In the genomic region with DNA sequence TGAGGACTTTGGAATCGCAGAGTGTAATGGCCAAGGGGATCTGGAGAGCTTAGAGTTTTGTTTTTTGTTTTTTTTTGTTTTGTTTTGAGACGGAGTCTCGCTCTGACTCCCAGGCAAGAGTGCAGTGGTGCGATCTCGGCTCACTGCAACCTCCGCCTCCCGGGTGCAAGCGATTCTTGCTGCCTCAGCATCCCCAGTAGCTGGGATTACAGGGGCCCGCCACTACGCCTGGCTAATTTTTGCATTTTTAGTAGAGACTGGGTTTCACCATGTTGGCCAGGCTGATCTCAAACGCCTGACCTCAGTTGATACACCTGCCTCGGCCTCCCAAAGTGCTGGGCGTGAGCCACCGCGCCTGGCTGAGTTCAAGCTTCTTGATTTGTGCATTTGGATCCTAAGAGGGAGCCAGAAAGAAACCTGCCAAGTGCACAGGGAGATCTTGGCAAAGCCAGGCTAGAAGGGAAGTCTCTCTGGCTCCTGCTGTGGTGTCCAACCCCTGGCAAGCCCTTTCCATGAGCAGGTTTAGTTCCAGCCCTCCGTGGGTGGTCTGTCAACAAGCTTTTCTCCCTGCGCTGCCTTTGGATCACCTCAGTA, we compare ENCODE assay signal across 8 cellular contexts. TPM values are rescaled to one million over a fixed set of nuclear protein-coding genes. Genes with fewer than 3 reads are reported as not detected.
A peak's percentile ranks its signal among the peaks of the same experiment; 100 is the strongest.
DNase-seq lines count a peak whose midpoint lies in the region; ATAC-seq, FAIRE-seq and TF ChIP-seq lines count a peak whose summit lies in the region.

No MANE protein-coding gene starts in this region.

- H3K36me3 Mint-ChIP-seq in MCF 10A (ENCODE audit: insufficient read depth, unreplicated experiment), result no peaks in the 10 kb centered on the region
- H3K36me3 Mint-ChIP-seq in stimulated activated memory B cell treated with anti-CD40 and anti-IgM and Interleukin-4, amounts not matched to agents 10 μg/mL and 1 μg/mL and 100 μg/mL, for 72 hours, result peaks cover 29% of the 10 kb centered on the region

- H3K4me2 ChIP-seq in HepG2 (ENCODE audit: low read depth, low read length), result peak overlapping the region; percentile 92

- TF ChIP-seq POLR2A in HepG2 (IDR thresholded peaks at IDR 0.05; ENCODE audit: insufficient read depth in 1 of 2, low read depth in 2 of 2, low read length in 2 of 2), result no peak

- DNase-seq in MCF 10A (ENCODE audit: unreplicated experiment), result no peak
- DNase-seq in HepG2 (ENCODE audit: low spot score), result no peak
- no peak for DNase-seq in effector CD4-positive, alpha-beta T cell

- TF ChIP-seq EP300 in HepG2 (IDR thresholded peaks at IDR 0.05; ENCODE audit: low read depth in 2 of 2, low read length in 2 of 2), result no peak
- no peak for TF ChIP-seq EP300 in HepG2 (CRISPR knock-in tag; IDR thresholded peaks at IDR 0.05; ENCODE audit: borderline replicate concordance)

- peak overlapping the region; percentile 75 for H3K27ac Mint-ChIP-seq in MCF 10A (ENCODE audit: low read depth, unreplicated experiment)
- no peak overlapping the region for H3K27ac Mint-ChIP-seq in stimulated activated memory B cell treated with anti-CD40 and anti-IgM and Interleukin-4, amounts not matched to agents 10 μg/mL and 1 μg/mL and 100 μg/mL, for 72 hours

- BruUV-seq in MCF 10A (replicated peaks; lab: Mats Ljungman, UMichigan), result no TSS peak
- BruUV-seq in HepG2 (replicated peaks; lab: Mats Ljungman, UMichigan), result TSS peak; percentile 75

- no peaks in the 10 kb centered on the region for H4K20me1 ChIP-seq in HepG2 (ENCODE audit: insufficient read depth, low read length)

- peak overlapping the region; percentile 90 for H3K4me3 ChIP-seq in HUES48 (ENCODE audit: low read depth, low read length)
- H3K4me3 ChIP-seq in HepG2 (replicated peaks in 1 of 3; ENCODE audit: insufficient read depth in 1 of 3, low read depth in 2 of 3, low read length in 3 of 3), result peak overlapping the region; percentile 44 to 74 (median 59); a peak in 5 of 6 replicates

- no peak for FAIRE-seq in HepG2 (lab: Jason Lieb, UNC)

- H2AFZ ChIP-seq in HepG2 (ENCODE audit: low read length), result no peak overlapping the region

- H3K27me3 ChIP-seq in HUES48 (ENCODE audit: control insufficient read depth, insufficient read depth, low read length), result peaks cover 23% of the 10 kb centered on the region
- peaks cover 0 to 3% of the 10 kb centered on the region in 2 experiments; a peak in 2 of 5 replicates for H3K27me3 ChIP-seq in HepG2 (ENCODE audit: control insufficient read depth in 1 of 2, insufficient read depth in 2 of 2, low read length in 2 of 2)

- peak overlapping the region; percentile 61 for H3K9ac ChIP-seq in HUES48 (ENCODE audit: low read depth, low read length)
- peak overlapping the region; percentile 64 for H3K9ac ChIP-seq in HepG2 (ENCODE audit: insufficient read depth, low read depth, low read length)

- H3K4me1 Mint-ChIP-seq in MCF 10A (ENCODE audit: insufficient read depth, unreplicated experiment), result peaks cover 14% of the 10 kb centered on the region
- peaks cover 1% of the 10 kb centered on the region for H3K4me1 Mint-ChIP-seq in stimulated activated memory B cell treated with anti-CD40 and anti-IgM and Interleukin-4, amounts not matched to agents 10 μg/mL and 1 μg/mL and 100 μg/mL, for 72 hours

- H3K4me1 ChIP-seq in HUES48 (ENCODE audit: control insufficient read depth, insufficient read depth, low read length) (peaks cover 12% of the 10 kb centered on the region), HepG2 (ENCODE audit: insufficient read depth, low read length) (peaks cover 29% of the 10 kb centered on the region)

- H3K79me2 ChIP-seq in HepG2 (ENCODE audit: insufficient read depth, low read length), result no peaks in the 10 kb centered on the region

- H3K9me3 ChIP-seq in HUES48 (ENCODE audit: control insufficient read depth, insufficient read depth, low read length), result peaks cover 14% of the 10 kb centered on the region
- H3K9me3 ChIP-seq in HepG2 (ENCODE audit: low read length), result no peaks in the 10 kb centered on the region

- 6% methylated on average over 16 of the region's 17 CpGs for WGBS in HepG2 (ENCODE audit: low lambda C conversion rate)

- no peak for TF ChIP-seq RAD21 in HepG2 (CRISPR knock-in tag; IDR thresholded peaks at IDR 0.05)

- ATAC-seq in HepG2 (no peak; the same call in 2 of the 3 replicates), HG03095 (IDR thresholded peaks at IDR 0.05; ENCODE audit: unreplicated experiment) (no peak), HG03280 (IDR thresholded peaks at IDR 0.05; ENCODE audit: unreplicated experiment) (no peak), GM18519 (IDR thresholded peaks at IDR 0.05; ENCODE audit: low FRiP score, unreplicated experiment) (no peak)
- no peak for ATAC-seq in stimulated activated memory B cell treated with anti-CD40 and anti-IgM and Interleukin-4, amounts not matched to agents 10 μg/mL and 1 μg/mL and 100 μg/mL, for 72 hours

- H3K36me3 ChIP-seq in HUES48 (ENCODE audit: control insufficient read depth, insufficient read depth, low read length) (no peaks in the 10 kb centered on the region), HepG2 (replicated peaks in 1 of 2; ENCODE audit: control insufficient read depth in 1 of 2, insufficient read depth in 2 of 2, low read length in 2 of 2) (no peaks in the 10 kb centered on the region)

- intact Hi-C loops in MCF 10A (cut with micrococcal nuclease) (loop anchor here (1.0 kb wide), 1 partner anchor 7 kb away; no protein-coding TSS in a partner anchor), HepG2 (cut with micrococcal nuclease; ENCODE audit: unreplicated experiment) (loop anchor here (1.0 kb wide), 1 partner anchor 7 kb away; no protein-coding TSS in a partner anchor)

- POLR2A ChIA-PET in MCF 10A (lab: Yijun Ruan, JAX) (no interaction called here), HepG2 (lab: Yijun Ruan, JAX) (interaction anchor here (1.4 kb wide), 1 partner anchor 7 kb away, joined by 3 read pairs; no protein-coding TSS in a partner anchor)

- H3K27ac ChIP-seq in HUES48 (ENCODE audit: low read depth, low read length) (no peak overlapping the region), HepG2 (ENCODE audit: extremely low read length, insufficient read depth, low read length) (peak overlapping the region; percentile 50)

- CTCF ChIA-PET in MCF 10A (lab: Yijun Ruan, JAX), result interaction anchor here (1.5 kb wide), 1 partner anchor 11 kb away, joined by 4 read pairs; no protein-coding TSS in a partner anchor
- CTCF ChIA-PET in HepG2 (lab: Yijun Ruan, JAX; ENCODE audit: low intra/inter-chr PET ratio, low total read pairs), result no interaction called here

- in situ Hi-C loops in HepG2 (cut with HindIII; ENCODE audit: extremely low pct_ligation_motif_present, low pct_unique_long_range_greater_than_20kb), result no loop called here

- H3K9me3 Mint-ChIP-seq in MCF 10A (ENCODE audit: unreplicated experiment), result peaks cover 9% of the 10 kb centered on the region
- peaks cover 13% of the 10 kb centered on the region for H3K9me3 Mint-ChIP-seq in stimulated activated memory B cell treated with anti-CD40 and anti-IgM and Interleukin-4, amounts not matched to agents 10 μg/mL and 1 μg/mL and 100 μg/mL, for 72 hours

- peak overlapping the region; percentile 88 for H3K4me3 Mint-ChIP-seq in MCF 10A (ENCODE audit: unreplicated experiment)
- peak overlapping the region; percentile 62 for H3K4me3 Mint-ChIP-seq in stimulated activated memory B cell treated with anti-CD40 and anti-IgM and Interleukin-4, amounts not matched to agents 10 μg/mL and 1 μg/mL and 100 μg/mL, for 72 hours

- no peaks in the 10 kb centered on the region for H3K27me3 Mint-ChIP-seq in MCF 10A (ENCODE audit: insufficient read depth, unreplicated experiment)
- peaks cover 63% of the 10 kb centered on the region for H3K27me3 Mint-ChIP-seq in stimulated activated memory B cell treated with anti-CD40 and anti-IgM and Interleukin-4, amounts not matched to agents 10 μg/mL and 1 μg/mL and 100 μg/mL, for 72 hours

- TF ChIP-seq CTCF in MCF 10A (IDR thresholded peaks at IDR 0.05; ENCODE audit: unreplicated experiment), result no peak
- no peak for TF ChIP-seq CTCF in HepG2 (CRISPR knock-in tag; IDR thresholded peaks at IDR 0.05)

RNA-seq across cellular contexts. Expression of a gene that starts 0.9 kb away (rescaled TPM):
- total RNA-seq in MCF 10A (2022) (17.3 and 19.3 TPM in 2 replicates), HepG2 (2016; rRNA removed; fragmentation: Illumina TruSeq; extraction: Trizol) (1.5 and 11.0 TPM in 2 replicates)
- 0.81 and 1.3 TPM in 2 replicates for total RNA-seq in HepG2 (2016; cell fraction: cytosol; rRNA removed; fragmentation: Illumina TruSeq; extraction: Trizol; ENCODE audit: low read depth)
- 2.5 and 10.2 TPM in 2 replicates for total RNA-seq in HepG2 (2016; cell fraction: insoluble cytoplasmic fraction; rRNA removed; fragmentation: Illumina TruSeq; extraction: Trizol)
- 1.7 and 2.5 TPM in 2 replicates for total RNA-seq in HepG2 (2016; cell fraction: membrane; rRNA removed; fragmentation: Illumina TruSeq; extraction: Trizol)
- 15.1 and 16.3 TPM in 2 replicates for total RNA-seq in HepG2 (2016; cell fraction: nucleus; rRNA removed; fragmentation: Illumina TruSeq; extraction: Trizol)
- polyA plus RNA-seq in HepG2 (2011; rRNA removed), result 5.4 and 7.3 TPM in 2 replicates
- 2.5 TPM in 2 replicates for polyA plus RNA-seq in HepG2 (2011; cell fraction: cytosol; rRNA removed)
- 64.9 and 80.8 TPM in 2 replicates for polyA plus RNA-seq in HepG2 (2011; cell fraction: nucleus; rRNA removed)
- 5.2 and 6.0 TPM in 2 replicates for polyA plus RNA-seq in HepG2 (2012)
- polyA plus RNA-seq in HepG2 (2016; cell fraction: cytosol; fragmentation: Illumina TruSeq; extraction: Trizol; ENCODE audit: low read depth), result 0.85 and 1.2 TPM in 2 replicates
- polyA plus RNA-seq in HepG2 (2016; cell fraction: insoluble cytoplasmic fraction; fragmentation: Illumina TruSeq; extraction: Trizol; ENCODE audit: low read depth), result 1.3 and 2.2 TPM in 2 replicates
- 1.0 and 1.2 TPM in 2 replicates for polyA plus RNA-seq in HepG2 (2016; cell fraction: membrane; fragmentation: Illumina TruSeq; extraction: Trizol; ENCODE audit: low read depth)
- 32.6 and 35.3 TPM in 2 replicates for polyA plus RNA-seq in HepG2 (2016; cell fraction: nucleus; fragmentation: Illumina TruSeq; extraction: Trizol; ENCODE audit: insufficient read depth, low read depth)
- polyA minus RNA-seq in HepG2 (2011; rRNA and poly(A)+ RNA removed; ENCODE audit: low replicate concordance), result 0.47 and 3.4 TPM in 2 replicates
- polyA minus RNA-seq in HepG2 (2011; cell fraction: cytosol; rRNA and poly(A)+ RNA removed), result 1.4 and 1.7 TPM in 2 replicates
- 11.1 and 15.8 TPM in 2 replicates for polyA minus RNA-seq in HepG2 (2011; cell fraction: nucleus; rRNA and poly(A)+ RNA removed)

RNA-seq across cellular contexts. Expression of a gene that starts 54.4 kb away (rescaled TPM):
- 27.4 and 28.4 TPM in 2 replicates for total RNA-seq in MCF 10A (2022)
- 23.5 and 27.1 TPM in 2 replicates for total RNA-seq in HepG2 (2016; rRNA removed; fragmentation: Illumina TruSeq; extraction: Trizol)
- total RNA-seq in HepG2 (2016; cell fraction: cytosol; rRNA removed; fragmentation: Illumina TruSeq; extraction: Trizol; ENCODE audit: low read depth), result 1.7 and 2.5 TPM in 2 replicates
- total RNA-seq in HepG2 (2016; cell fraction: insoluble cytoplasmic fraction; rRNA removed; fragmentation: Illumina TruSeq; extraction: Trizol), result 22.9 and 26.3 TPM in 2 replicates
- 6.1 and 6.8 TPM in 2 replicates for total RNA-seq in HepG2 (2016; cell fraction: membrane; rRNA removed; fragmentation: Illumina TruSeq; extraction: Trizol)
- total RNA-seq in HepG2 (2016; cell fraction: nucleus; rRNA removed; fragmentation: Illumina TruSeq; extraction: Trizol), result 15.4 and 15.9 TPM in 2 replicates
- 21.5 and 24.0 TPM in 2 replicates for polyA plus RNA-seq in HepG2 (2011; rRNA removed)
- polyA plus RNA-seq in HepG2 (2011; cell fraction: cytosol; rRNA removed), result 27.6 and 30.4 TPM in 2 replicates
- polyA plus RNA-seq in HepG2 (2011; cell fraction: nucleus; rRNA removed), result 14.3 and 18.3 TPM in 2 replicates
- 15.8 and 20.3 TPM in 2 replicates for polyA plus RNA-seq in HepG2 (2012)
- 1.5 and 1.8 TPM in 2 replicates for polyA plus RNA-seq in HepG2 (2016; cell fraction: cytosol; fragmentation: Illumina TruSeq; extraction: Trizol; ENCODE audit: low read depth)
- polyA plus RNA-seq in HepG2 (2016; cell fraction: insoluble cytoplasmic fraction; fragmentation: Illumina TruSeq; extraction: Trizol; ENCODE audit: low read depth), result 18.9 and 21.3 TPM in 2 replicates
- polyA plus RNA-seq in HepG2 (2016; cell fraction: membrane; fragmentation: Illumina TruSeq; extraction: Trizol; ENCODE audit: low read depth), result 3.4 and 4.0 TPM in 2 replicates
- polyA plus RNA-seq in HepG2 (2016; cell fraction: nucleus; fragmentation: Illumina TruSeq; extraction: Trizol; ENCODE audit: insufficient read depth, low read depth), result 14.9 and 17.2 TPM in 2 replicates
- polyA minus RNA-seq in HepG2 (2011; rRNA and poly(A)+ RNA removed; ENCODE audit: low replicate concordance), result 146 and 163 TPM in 2 replicates
- polyA minus RNA-seq in HepG2 (2011; cell fraction: cytosol; rRNA and poly(A)+ RNA removed), result 15.6 and 17.8 TPM in 2 replicates
- 21.8 and 25.9 TPM in 2 replicates for polyA minus RNA-seq in HepG2 (2011; cell fraction: nucleus; rRNA and poly(A)+ RNA removed)
